In genomic region chr17:43588664-43589435, GRCh38 we compare ENCODE assay signal across 19 cellular contexts. TPM values are rescaled to one million over a fixed set of nuclear protein-coding genes. Genes with fewer than 3 reads are reported as not detected.
DNase-seq lines count a peak whose midpoint lies in the region; ATAC-seq and TF ChIP-seq lines count a peak whose summit lies in the region.
"Had no signal": no experiment of that assay in that cellular context is flagged by ENCODE, and none has a peak within 500 bp of the region (broad histone marks: within the 10 kb centered on the region; RNA-seq: fewer than 3 reads in every experiment).

No MANE protein-coding gene starts in this region.

- H3K27ac Mint-ChIP-seq in activated naive CD4-positive, alpha-beta T cell treated with anti-CD3 and anti-CD28 coated beads, Interleukin-2, amount 10 ng/mL, durations not matched to agents 7 days and 5 days, result peak overlapping the region; percentile 30
- H3K27ac Mint-ChIP-seq in activated naive CD4-positive, alpha-beta T cell treated with anti-CD3 and anti-CD28 coated beads for 36 hours, result no peak overlapping the region

- no peak for DNase-seq in activated naive CD4-positive, alpha-beta T cell treated with anti-CD3 and anti-CD28 coated beads, Interleukin-2, amount 10 ng/mL, durations not matched to agents 7 days and 5 days
- DNase-seq in activated naive CD4-positive, alpha-beta T cell treated with anti-CD3 and anti-CD28 coated beads for 36 hours, result no peak
- DNase-seq in Panc1 (ENCODE audit: low read depth, low spot score), result no peak
- DNase-seq in neuronal stem cell (ENCODE audit: low spot score), result no peak
- no peak for DNase-seq in NCI-H69 (lab: John Stamatoyannopoulos, UW)
- no peak for DNase-seq in NCI-H2171 treated with DMSO at 0.1 percent for 48 hours (lab: John Stamatoyannopoulos, UW)
- DNase-seq: DMS 273 treated with DMSO at 0.1 percent for 48 hours, GF-D8, GOT3, NCI-H1417 treated with DMSO at 0.1 percent for 48 hours, NCI-H1930, NCI-H446 treated with DMSO at 0.1 percent for 48 hours, NCI-H774, PC-9, SHP77 had no signal

- H3K4ac ChIP-seq in neuronal stem cell (ENCODE audit: low read length), result no peak overlapping the region

- no peak overlapping the region for H3K4me3 Mint-ChIP-seq in activated naive CD4-positive, alpha-beta T cell treated with anti-CD3 and anti-CD28 coated beads, Interleukin-2, amount 10 ng/mL, durations not matched to agents 7 days and 5 days
- H3K4me3 Mint-ChIP-seq in activated naive CD4-positive, alpha-beta T cell treated with anti-CD3 and anti-CD28 coated beads for 36 hours, result no peak overlapping the region

- no peak overlapping the region for H2BK5ac ChIP-seq in neuronal stem cell (ENCODE audit: low read length)

- intact Hi-C loops in activated naive CD4-positive, alpha-beta T cell treated with anti-CD3 and anti-CD28 coated beads for 36 hours (cut with micrococcal nuclease), result no loop called here
- intact Hi-C loops in Panc1 (cut with micrococcal nuclease; ENCODE audit: unreplicated experiment), result no loop called here

- ATAC-seq in Panc1, result peak; percentile 45; the same call in 1 of the 2 replicates
- peak; percentile 71 for ATAC-seq in gastroesophageal sphincter
- no peak for ATAC-seq in HG03045 (IDR thresholded peaks at IDR 0.05; ENCODE audit: unreplicated experiment)
- ATAC-seq: SK-N-SH treated with all-trans-retinoic acid at 6 μM for 48 hours had no signal

- no peak overlapping the region for H4K8ac ChIP-seq in neuronal stem cell (ENCODE audit: low read depth, low read length)

- WGBS in gastroesophageal sphincter (ENCODE audit: low coverage in 1 of 2), 2 donors, result 67 to 83% methylated on average over 1 to 3 of the region's 9 CpGs
- WGBS in neuronal stem cell (ENCODE audit: extremely low coverage in 2 of 2, insufficient read length in 2 of 2, insufficient replicate concordance in 1 of 2), 2 donors, result no CpG with 5 or more reads among the region's 9 CpGs

- peak overlapping the region; percentile 44 for H3K9ac ChIP-seq in neuronal stem cell (ENCODE audit: low read depth, low read length, poor library complexity)

- H3K4me1 ChIP-seq in Panc1 (ENCODE audit: control insufficient read depth, insufficient read depth, low read length) (peaks cover 15% of the 10 kb centered on the region), gastroesophageal sphincter (peaks cover 0 to 39% (median 11%) of the 10 kb centered on the region in 3 donors), neuronal stem cell (ENCODE audit: control insufficient read depth in 2 of 2, insufficient read depth in 1 of 2, low read depth in 1 of 2, low read length in 2 of 2) (peaks cover 0 to 2% of the 10 kb centered on the region in 2 donors)

- no peaks in the 10 kb centered on the region for H3K4me1 Mint-ChIP-seq in activated naive CD4-positive, alpha-beta T cell treated with anti-CD3 and anti-CD28 coated beads, Interleukin-2, amount 10 ng/mL, durations not matched to agents 7 days and 5 days
- no peaks in the 10 kb centered on the region for H3K4me1 Mint-ChIP-seq in activated naive CD4-positive, alpha-beta T cell treated with anti-CD3 and anti-CD28 coated beads for 36 hours (ENCODE audit: low read depth)

- H3K14ac ChIP-seq in neuronal stem cell (ENCODE audit: low read length), result peak overlapping the region; percentile 17

- in situ Hi-C loops in Panc1 (cut with HindIII; ENCODE audit: low pct_unique_long_range_greater_than_20kb, low sequenced_read_pairs), result no loop called here

- TF ChIP-seq CTCF in Panc1 (IDR thresholded peaks at IDR 0.05) (no peak), gastroesophageal sphincter (IDR thresholded peaks at IDR 0.05) (no peak)

- no peak overlapping the region for H2BK12ac ChIP-seq in neuronal stem cell (ENCODE audit: low read length)

- H3K79me1 ChIP-seq in neuronal stem cell (ENCODE audit: low read depth, low read length), result no peaks in the 10 kb centered on the region

- H3K18ac ChIP-seq in neuronal stem cell (ENCODE audit: low read length), result no peak overlapping the region

- H3K4me3 ChIP-seq in Panc1 (ENCODE audit: low read depth in 2 of 2, low read length in 2 of 2), result no peak overlapping the region
- H3K4me3 ChIP-seq in gastroesophageal sphincter, result no peak overlapping the region
- H3K4me3 ChIP-seq in neuronal stem cell (ENCODE audit: low read length in 2 of 2), result no peak overlapping the region
- H3K4me3 ChIP-seq: PC-9 had no signal

- no peak overlapping the region for H4K91ac ChIP-seq in neuronal stem cell (ENCODE audit: low read depth, low read length, poor library complexity)

- no peak for TF ChIP-seq POLR2A in gastroesophageal sphincter (IDR thresholded peaks at IDR 0.05)

- H3K36me3 Mint-ChIP-seq in activated naive CD4-positive, alpha-beta T cell treated with anti-CD3 and anti-CD28 coated beads, Interleukin-2, amount 10 ng/mL, durations not matched to agents 7 days and 5 days, result no peaks in the 10 kb centered on the region
- no peaks in the 10 kb centered on the region for H3K36me3 Mint-ChIP-seq in activated naive CD4-positive, alpha-beta T cell treated with anti-CD3 and anti-CD28 coated beads for 36 hours (ENCODE audit: low read depth)

- H3K9me3 Mint-ChIP-seq in activated naive CD4-positive, alpha-beta T cell treated with anti-CD3 and anti-CD28 coated beads, Interleukin-2, amount 10 ng/mL, durations not matched to agents 7 days and 5 days, result no peaks in the 10 kb centered on the region
- H3K9me3 Mint-ChIP-seq in activated naive CD4-positive, alpha-beta T cell treated with anti-CD3 and anti-CD28 coated beads for 36 hours, result no peaks in the 10 kb centered on the region

- H3K23ac ChIP-seq in neuronal stem cell (ENCODE audit: low read depth, low read length, poor library complexity), result no peak overlapping the region

- no TSS peak for BruUV-seq in Panc1 (replicated peaks; lab: Mats Ljungman, UMichigan)

- H3K36me3 ChIP-seq in Panc1 (ENCODE audit: control insufficient read depth, insufficient read depth, low read length), result no peaks in the 10 kb centered on the region
- H3K36me3 ChIP-seq in gastroesophageal sphincter, result no peaks in the 10 kb centered on the region
- H3K36me3 ChIP-seq in neuronal stem cell (replicated peaks in 1 of 2; ENCODE audit: control insufficient read depth in 2 of 2, insufficient read depth in 2 of 2, low read length in 2 of 2), result no peaks in the 10 kb centered on the region

- no peak overlapping the region for H2BK15ac ChIP-seq in neuronal stem cell (ENCODE audit: low read length)

- no peaks in the 10 kb centered on the region for H3K27me3 ChIP-seq in Panc1 (ENCODE audit: control insufficient read depth, insufficient read depth, low read length)
- no peaks in the 10 kb centered on the region for H3K27me3 ChIP-seq in gastroesophageal sphincter
- peaks cover 0 to 3% (median 0%) of the 10 kb centered on the region in 3 experiments for H3K27me3 ChIP-seq in neuronal stem cell (ENCODE audit: control insufficient read depth in 3 of 3, insufficient read depth in 3 of 3, low read depth in 1 of 3, low read length in 3 of 3)

- POLR2A ChIA-PET in Panc1 (lab: Charles Lee), result no interaction called here

- H3K9me3 ChIP-seq in Panc1 (ENCODE audit: control insufficient read depth, insufficient read depth, low read depth, low read length) (no peaks in the 10 kb centered on the region), gastroesophageal sphincter (no peaks in the 10 kb centered on the region), neuronal stem cell (replicated peaks in 1 of 2; ENCODE audit: control insufficient read depth in 2 of 2, insufficient read depth in 1 of 2, low read depth in 1 of 2, low read length in 2 of 2) (peaks cover 0 to 2% of the 10 kb centered on the region in 2 donors)

- no peak overlapping the region for H2BK120ac ChIP-seq in neuronal stem cell (ENCODE audit: low read depth, low read length)

- no peak for TF ChIP-seq EP300 in gastroesophageal sphincter (IDR thresholded peaks at IDR 0.05)

- H3K27ac ChIP-seq in Panc1 (ENCODE audit: low read length) (peak overlapping the region; percentile 34; the same call in 1 of the 2 replicates), gastroesophageal sphincter (peak overlapping the region in 2 of 4 donors; percentile 37 to 38), neuronal stem cell (replicated peaks; ENCODE audit: low read length) (no peak overlapping the region)
- H3K27ac ChIP-seq: 22Rv1, PC-9 had no signal

- no peak overlapping the region for H2AFZ ChIP-seq in neuronal stem cell (ENCODE audit: low read length)
- H2AFZ ChIP-seq: PC-9 had no signal

- CTCF ChIA-PET in activated naive CD4-positive, alpha-beta T cell treated with anti-CD3 and anti-CD28 coated beads, Interleukin-2, amount 10 ng/mL, durations not matched to agents 7 days and 5 days (lab: Charles Lee), result no interaction called here
- CTCF ChIA-PET in activated naive CD4-positive, alpha-beta T cell treated with anti-CD3 and anti-CD28 coated beads for 36 hours (lab: Charles Lee), result no interaction called here
- CTCF ChIA-PET in Panc1 (lab: Charles Lee), result no interaction called here

- H3K27me3 Mint-ChIP-seq in activated naive CD4-positive, alpha-beta T cell treated with anti-CD3 and anti-CD28 coated beads, Interleukin-2, amount 10 ng/mL, durations not matched to agents 7 days and 5 days, result peaks cover 4% of the 10 kb centered on the region
- H3K27me3 Mint-ChIP-seq in activated naive CD4-positive, alpha-beta T cell treated with anti-CD3 and anti-CD28 coated beads for 36 hours (ENCODE audit: low read depth), result no peaks in the 10 kb centered on the region

- H3K4me2 ChIP-seq in neuronal stem cell (ENCODE audit: insufficient read depth, low read length, poor library complexity, severe bottlenecking), result no peak overlapping the region
- H3K4me2 ChIP-seq: PC-9 had no signal

- H2AK5ac ChIP-seq in neuronal stem cell (ENCODE audit: low read depth, low read length), result peak overlapping the region; percentile 90

RNA-seq across cellular contexts. Expression of gene ETV4, which starts 42.7 kb away (rescaled TPM):
- 1 to 10 TPM; 1.4 to 1.9 TPM for total RNA-seq in activated naive CD4-positive, alpha-beta T cell treated with anti-CD3 and anti-CD28 coated beads for 36 hours
- total RNA-seq in Panc1 (2021; ENCODE audit: unreplicated experiment) (8.3 TPM), gastroesophageal sphincter (1 to 10 TPM in 1 of 4 donors, under 1 TPM in 2, not detected in 1; 0.67 to 2.6 (median 0.96) TPM)
- polyA plus RNA-seq in Panc1 (2012; ENCODE audit: insufficient read length), result 15.5 TPM
- 29.7 TPM for polyA plus RNA-seq in neuronal stem cell (2013, experiment 1 of 2)
- polyA plus RNA-seq in neuronal stem cell (2013, experiment 2 of 2), result 29.0 TPM
